ENCODE assay signal across 20 cellular contexts in genomic region chrX:45557390-45557789, GRCh38.
DNase-seq lines count a peak whose midpoint lies in the region; TF ChIP-seq lines count a peak whose summit lies in the region.
"Had no signal": no experiment of that assay in that cellular context is flagged by ENCODE, and none has a peak within 500 bp of the region (broad histone marks: within the 10 kb centered on the region; RNA-seq: fewer than 3 reads in every experiment).

No MANE protein-coding gene starts in this region.

- H3K4me3 ChIP-seq in choroid plexus epithelial cell (ENCODE audit: low read depth, low read length): no peak overlapping the region
- H3K4me3 ChIP-seq in prostate gland: no peak overlapping the region
- no peak overlapping the region for H3K4me3 ChIP-seq in tibial artery
- H3K4me3 ChIP-seq: BLaER1 treated with 17β-estradiol and CSF1 and Interleukin-3, amounts not matched to agents 10 nM and 100 nM; right atrium auricular region had no signal

- no peak for TF ChIP-seq POLR2A in prostate gland (IDR thresholded peaks at IDR 0.05)

- H3K27me3 ChIP-seq in prostate gland (replicated peaks; ENCODE audit: insufficient read depth): no peaks in the 10 kb centered on the region
- no peaks in the 10 kb centered on the region for H3K27me3 ChIP-seq in tibial artery
- H3K27me3 ChIP-seq: BLaER1 treated with 17β-estradiol and CSF1 and Interleukin-3, amounts not matched to agents 10 nM and 100 nM; right atrium auricular region had no signal

- no peak overlapping the region for H3K4me3 Mint-ChIP-seq in osteocyte (ENCODE audit: unreplicated experiment)
- H3K4me3 Mint-ChIP-seq: nephron progenitor cell had no signal

- TF ChIP-seq CTCF in choroid plexus epithelial cell (conservative IDR thresholded peaks at IDR 0.05; ENCODE audit: low read depth, low read length): peak; percentile 32
- TF ChIP-seq CTCF in osteocyte (IDR thresholded peaks at IDR 0.05): peak; percentile 12
- no peak for TF ChIP-seq CTCF in prostate gland (IDR thresholded peaks at IDR 0.05)
- TF ChIP-seq CTCF in tibial artery (IDR thresholded peaks at IDR 0.05): peak in 1 of 2 experiments; percentile 12

- no peaks in the 10 kb centered on the region for H3K27me3 Mint-ChIP-seq in osteocyte (ENCODE audit: unreplicated experiment)

- peak; percentile 9 for DNase-seq in H4 (ENCODE audit: low spot score)
- DNase-seq in NCI-H460 (ENCODE audit: extremely low read depth, low read depth): peak; percentile 4
- DNase-seq in choroid plexus epithelial cell (ENCODE audit: low read depth): peak; percentile 28
- DNase-seq in osteocyte (ENCODE audit: extremely low spot score, unreplicated experiment): no peak
- no peak for DNase-seq in prostate gland (ENCODE audit: low spot score)
- no peak for DNase-seq in tibial artery
- DNase-seq in HuH-7 (ENCODE audit: low spot score): no peak
- DNase-seq: activated CD4-positive, CD25-positive, alpha-beta regulatory T cell treated with anti-CD3 and anti-CD28 coated beads, Interleukin-2, amount 50 U/mL, for 72 hours; activated gamma-delta T cell treated with Interleukin-2 at 50 U/mL for 16 hours; DMS79; foreskin melanocyte; mesendoderm; NCI-H1048; NCI-H2171; nephron progenitor cell; NK-92 treated with Interleukin-12 subunit alpha and Interleukin-12 subunit beta, amount 100 ng/mL, for 24 hours; SHP77 treated with DMSO at 0.1 percent for 48 hours; stimulated activated CD4-positive, alpha-beta T cell treated with anti-CD3 and anti-CD28 coated beads, Interleukin-1b, Interleukin-23, amount 100 ng/mL, for 48 hours had no signal

- no peaks in the 10 kb centered on the region for H3K4me1 Mint-ChIP-seq in osteocyte (ENCODE audit: unreplicated experiment)
- H3K4me1 Mint-ChIP-seq: nephron progenitor cell had no signal

- intact Hi-C loops in prostate gland (cut with DNase I): no loop called here
- intact Hi-C loops in tibial artery (cut with DNase I; ENCODE audit: low total_unique reads): no loop called here

- H3K36me3 ChIP-seq in prostate gland: no peaks in the 10 kb centered on the region
- no peaks in the 10 kb centered on the region for H3K36me3 ChIP-seq in tibial artery
- H3K36me3 ChIP-seq: BLaER1 treated with 17β-estradiol and CSF1 and Interleukin-3, amounts not matched to agents 10 nM and 100 nM; right atrium auricular region had no signal

- H3K9me3 Mint-ChIP-seq in osteocyte (ENCODE audit: unreplicated experiment): no peaks in the 10 kb centered on the region

- no peak overlapping the region for H3K27ac Mint-ChIP-seq in osteocyte (ENCODE audit: unreplicated experiment)
- H3K27ac Mint-ChIP-seq: nephron progenitor cell had no signal

- H3K27ac ChIP-seq in prostate gland (no peak overlapping the region), tibial artery (no peak overlapping the region)
- H3K27ac ChIP-seq: BLaER1 treated with 17β-estradiol and CSF1 and Interleukin-3, amounts not matched to agents 10 nM and 100 nM; right atrium auricular region had no signal

- H3K4me1 ChIP-seq in prostate gland (replicated peaks): no peaks in the 10 kb centered on the region
- H3K4me1 ChIP-seq in tibial artery: no peaks in the 10 kb centered on the region
- H3K4me1 ChIP-seq: BLaER1 treated with 17β-estradiol and CSF1 and Interleukin-3, amounts not matched to agents 10 nM and 100 nM; right atrium auricular region had no signal

- H3K36me3 Mint-ChIP-seq in osteocyte (ENCODE audit: unreplicated experiment): no peaks in the 10 kb centered on the region

- no peaks in the 10 kb centered on the region for H3K9me3 ChIP-seq in prostate gland
- H3K9me3 ChIP-seq in tibial artery: no peaks in the 10 kb centered on the region
- H3K9me3 ChIP-seq: right atrium auricular region had no signal

- 44% methylated on average over 2 of the region's 2 CpGs for WGBS in prostate gland

Comparison
In these comparisons a context has a peak if more than half of its experiments do, and no peak if none do; other contexts are left out.
1. DNase-seq: peak in H4 (single experiment), NCI-H460 (single experiment) and choroid plexus epithelial cell (single experiment); none in osteocyte (single experiment), prostate gland (single experiment), tibial artery (0 of 2) and HuH-7 (single experiment).
2. CTCF ChIP-seq: peak in choroid plexus epithelial cell (single experiment) and osteocyte (single experiment); none in prostate gland (0 of 4).